Comparison of ENCODE assay signal across 18 cellular contexts in the genomic region with DNA sequence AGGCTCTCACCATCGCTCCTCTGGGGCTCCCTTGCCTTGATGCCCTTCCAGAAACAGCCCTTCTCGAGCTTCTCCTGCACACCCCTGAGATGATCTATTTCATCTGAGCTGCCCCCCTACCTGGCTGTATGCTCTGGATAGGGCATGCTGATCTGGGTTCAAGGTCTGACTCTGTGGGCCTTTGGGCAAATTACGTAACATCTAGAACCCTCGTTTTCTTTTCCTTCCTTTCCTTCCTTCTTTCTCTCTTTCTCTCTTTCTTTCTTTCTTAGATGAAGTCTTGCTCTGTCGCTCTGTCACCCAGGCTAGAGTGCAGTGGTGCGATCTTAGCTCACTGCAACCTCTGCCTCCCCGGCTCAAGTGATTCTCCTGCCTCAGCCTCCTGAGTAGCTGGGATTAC. TPM values are rescaled to one million over a fixed set of nuclear protein-coding genes. Genes with fewer than 3 reads are reported as not detected.
DNase-seq lines count a peak whose midpoint lies in the region; ATAC-seq and TF ChIP-seq lines count a peak whose summit lies in the region.
"Had no signal": no experiment of that assay in that cellular context is flagged by ENCODE, and none has a peak within 500 bp of the region (broad histone marks: within the 10 kb centered on the region; RNA-seq: fewer than 3 reads in every experiment).

No MANE protein-coding gene starts in this region.

- H3K9ac ChIP-seq in OCI-LY1 (ENCODE audit: low read length), result no peak overlapping the region
- H3K9ac ChIP-seq in skeletal muscle satellite cell (ENCODE audit: low read depth, low read length), result peak overlapping the region; percentile 9
- no peak overlapping the region for H3K9ac ChIP-seq in Karpas-422 (ENCODE audit: low read length)
- H3K9ac ChIP-seq: KMS-11 had no signal

- peak overlapping the region; percentile 78 for H3K4me3 Mint-ChIP-seq in T-helper 2 cell treated with Interferon-gamma antibody and Interleukin-4, amounts not matched to agents 5 μg/mL and 100 μg/mL, for 36 hours
- peak overlapping the region; percentile 49 for H3K4me3 Mint-ChIP-seq in central memory CD8-positive, alpha-beta T cell

- H3K4me2 ChIP-seq in OCI-LY1 (ENCODE audit: low read length) (peak overlapping the region; percentile 45; the same call in 1 of the 2 replicates), skeletal muscle satellite cell (ENCODE audit: low read length) (no peak overlapping the region), Karpas-422 (ENCODE audit: low read depth, low read length, poor library complexity, severe bottlenecking) (no peak overlapping the region)
- H3K4me2 ChIP-seq: KMS-11, smooth muscle cell had no signal

- H3K9me3 Mint-ChIP-seq in T-helper 2 cell treated with Interferon-gamma antibody and Interleukin-4, amounts not matched to agents 5 μg/mL and 100 μg/mL, for 36 hours, result no peaks in the 10 kb centered on the region
- H3K9me3 Mint-ChIP-seq in central memory CD8-positive, alpha-beta T cell, result no peaks in the 10 kb centered on the region

- H3K36me3 Mint-ChIP-seq in T-helper 2 cell treated with Interferon-gamma antibody and Interleukin-4, amounts not matched to agents 5 μg/mL and 100 μg/mL, for 36 hours (ENCODE audit: low read depth), result peaks cover 28% of the 10 kb centered on the region
- peaks cover 7% of the 10 kb centered on the region for H3K36me3 Mint-ChIP-seq in central memory CD8-positive, alpha-beta T cell (ENCODE audit: insufficient read depth)

- H3K27me3 ChIP-seq in OCI-LY1 (ENCODE audit: insufficient read depth, low read length) (peaks cover 3% of the 10 kb centered on the region; the same call in 1 of the 2 replicates), skeletal muscle satellite cell (ENCODE audit: control insufficient read depth, insufficient read depth, low read length) (no peaks in the 10 kb centered on the region), Karpas-422 (ENCODE audit: low read length) (no peaks in the 10 kb centered on the region)
- H3K27me3 ChIP-seq: cardiac muscle cell, heart right ventricle, left lung, thyroid gland had no signal

- H3K9me2 ChIP-seq in OCI-LY1 (ENCODE audit: low read depth, low read length) (no peaks in the 10 kb centered on the region), Karpas-422 (replicated peaks; ENCODE audit: insufficient read depth, low read length) (no peaks in the 10 kb centered on the region)

- H3K79me2 ChIP-seq in OCI-LY1 (ENCODE audit: insufficient read depth, low read length), result no peaks in the 10 kb centered on the region
- no peaks in the 10 kb centered on the region for H3K79me2 ChIP-seq in Karpas-422 (ENCODE audit: low read length)

- DNase-seq in T-helper 2 cell treated with Interferon-gamma antibody and Interleukin-4, amounts not matched to agents 5 μg/mL and 100 μg/mL, for 36 hours (ENCODE audit: low spot score), result no peak
- DNase-seq in T-helper 2 cell (no peak), Karpas-422 (no peak), Ammon's horn (ENCODE audit: low spot score) (no peak)
- no peak for DNase-seq in central memory CD8-positive, alpha-beta T cell (ENCODE audit: low spot score in 2 of 2)
- DNase-seq: 8988T, left lung, occipital lobe, thyroid gland had no signal

- H3K4me1 ChIP-seq in OCI-LY1 (ENCODE audit: insufficient read depth, low read length, severe bottlenecking) (peaks cover 26% of the 10 kb centered on the region), skeletal muscle satellite cell (ENCODE audit: control insufficient read depth, insufficient read depth, low read length) (peaks cover 53% of the 10 kb centered on the region), Karpas-422 (ENCODE audit: low read length) (peaks cover 7% of the 10 kb centered on the region)

- no peaks in the 10 kb centered on the region for H3K27me3 Mint-ChIP-seq in T-helper 2 cell treated with Interferon-gamma antibody and Interleukin-4, amounts not matched to agents 5 μg/mL and 100 μg/mL, for 36 hours (ENCODE audit: low read depth)
- no peaks in the 10 kb centered on the region for H3K27me3 Mint-ChIP-seq in central memory CD8-positive, alpha-beta T cell

- peak overlapping the region; percentile 97 for H3K27ac Mint-ChIP-seq in T-helper 2 cell treated with Interferon-gamma antibody and Interleukin-4, amounts not matched to agents 5 μg/mL and 100 μg/mL, for 36 hours
- H3K27ac Mint-ChIP-seq in central memory CD8-positive, alpha-beta T cell (ENCODE audit: low read depth), result peak overlapping the region; percentile 97

- no peaks in the 10 kb centered on the region for H4K20me1 ChIP-seq in OCI-LY1 (ENCODE audit: insufficient read depth, low read length)
- no peaks in the 10 kb centered on the region for H4K20me1 ChIP-seq in Karpas-422 (ENCODE audit: insufficient read depth, low read depth, low read length)

- H3K4me3 ChIP-seq in OCI-LY1 (ENCODE audit: low read depth, low read length, poor library complexity, severe bottlenecking) (no peak overlapping the region), skeletal muscle satellite cell (ENCODE audit: low read length) (no peak overlapping the region), Karpas-422 (ENCODE audit: low read length) (no peak overlapping the region)
- H3K4me3 ChIP-seq: cardiac muscle cell, heart right ventricle, left lung, smooth muscle cell, thyroid gland had no signal

- no peaks in the 10 kb centered on the region for H3K36me3 ChIP-seq in OCI-LY1 (ENCODE audit: insufficient read depth, low read length)
- H3K36me3 ChIP-seq in skeletal muscle satellite cell (ENCODE audit: insufficient read depth, low read length), result no peaks in the 10 kb centered on the region
- H3K36me3 ChIP-seq in Karpas-422 (ENCODE audit: insufficient read depth, low read length), result no peaks in the 10 kb centered on the region
- H3K36me3 ChIP-seq: cardiac muscle cell, heart right ventricle, left lung, thyroid gland had no signal

- H2AFZ ChIP-seq in OCI-LY1 (ENCODE audit: low read length) (no peak overlapping the region), Karpas-422 (ENCODE audit: low read length) (no peak overlapping the region)

- peak overlapping the region; percentile 62 for H3K27ac ChIP-seq in OCI-LY1 (ENCODE audit: low read depth, low read length, poor library complexity, severe bottlenecking)
- no peak overlapping the region for H3K27ac ChIP-seq in Karpas-422 (ENCODE audit: low read length)
- H3K27ac ChIP-seq: cardiac muscle cell, KMS-11, left lung, thyroid gland had no signal

- TF ChIP-seq CTCF in OCI-LY1 (IDR thresholded peaks at IDR 0.05; ENCODE audit: low read length), result no peak

- no peaks in the 10 kb centered on the region for H3F3A ChIP-seq in OCI-LY1 (ENCODE audit: insufficient read depth, low read length)

- peak; percentile 15 for ATAC-seq in central memory CD8-positive, alpha-beta T cell (replicated peaks; ENCODE audit: extremely low read depth, poor library complexity, severe bottlenecking)
- no peak for ATAC-seq in HG02870 (IDR thresholded peaks at IDR 0.05; ENCODE audit: unreplicated experiment)

- H3K4me1 Mint-ChIP-seq in T-helper 2 cell treated with Interferon-gamma antibody and Interleukin-4, amounts not matched to agents 5 μg/mL and 100 μg/mL, for 36 hours (ENCODE audit: low read depth), result peaks cover 80% of the 10 kb centered on the region
- H3K4me1 Mint-ChIP-seq in central memory CD8-positive, alpha-beta T cell, result peaks cover 75% of the 10 kb centered on the region

- H3K9me3 ChIP-seq in OCI-LY1 (ENCODE audit: low read length), result no peaks in the 10 kb centered on the region
- H3K9me3 ChIP-seq in skeletal muscle satellite cell (replicated peaks; ENCODE audit: low read length), result no peaks in the 10 kb centered on the region
- no peaks in the 10 kb centered on the region for H3K9me3 ChIP-seq in Karpas-422 (ENCODE audit: low read length)
- H3K9me3 ChIP-seq: heart right ventricle, left lung, thyroid gland had no signal

RNA-seq across cellular contexts. Expression of a gene that starts 20.3 kb away (rescaled TPM):
- under 0.01 and 0.22 TPM in 2 replicates for total RNA-seq in skeletal muscle satellite cell (2012; rRNA removed)
- not detected in 2 replicates for total RNA-seq in Karpas-422 (2014; rRNA removed; shearing (Covaris generic); ENCODE audit: low replicate concordance)
- total RNA-seq: cardiac muscle cell, endothelial cell of umbilical vein, occipital lobe, Right ventricle myocardium superior had no signal

RNA-seq across cellular contexts. Expression of a gene that starts 37.9 kb away (rescaled TPM):
- 193 and 259 TPM in 2 replicates for total RNA-seq in skeletal muscle satellite cell (2012; rRNA removed)
- total RNA-seq in Karpas-422 (2014; rRNA removed; shearing (Covaris generic); ENCODE audit: low replicate concordance), result not detected in 2 replicates
